ENCODE assay signal across 21 cellular contexts in the genomic region with DNA sequence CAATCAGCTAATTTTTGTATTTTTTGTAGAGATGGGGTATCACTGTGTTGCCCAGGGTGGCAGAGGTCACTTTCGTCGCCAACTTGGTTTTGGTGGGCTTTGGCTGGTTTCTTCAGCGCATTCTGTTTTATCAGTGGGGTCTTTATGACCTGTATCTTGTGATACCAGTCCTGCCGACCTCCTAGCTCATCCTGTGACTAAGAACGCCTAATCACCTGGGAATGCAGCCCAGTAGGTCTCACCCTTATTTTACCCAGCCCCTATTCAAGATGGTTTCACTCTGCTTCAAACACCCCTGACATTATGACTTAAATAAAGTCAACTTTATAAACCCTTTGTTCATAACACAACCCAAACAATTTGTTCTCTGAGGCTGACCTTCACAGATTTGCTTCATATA. TPM values are rescaled to one million over a fixed set of nuclear protein-coding genes. Genes with fewer than 3 reads are reported as not detected.
"Had no signal": no experiment of that assay in that cellular context is flagged by ENCODE, and none has a peak within 500 bp of the region (broad histone marks: within the 10 kb centered on the region; RNA-seq: fewer than 3 reads in every experiment).

No MANE protein-coding gene starts in this region.

- FAIRE-seq: colon had no signal

- H3K9me3 Mint-ChIP-seq: mesothelial cell of epicardium; naive B cell; natural killer cell treated with Interleukin-12 subunit alpha and Interleukin-12 subunit beta and Interleukin-15 and Interleukin-18, amount 100 ng/mL, for 72 hours had no signal

- DNase-seq: dorsolateral prefrontal cortex; effector CD4-positive, alpha-beta T cell; foreskin fibroblast; gastrocnemius medialis; kidney glomerular epithelial cell; left ventricle myocardium superior; lower lobe of right lung; mucosa of descending colon; stimulated activated naive CD4-positive, alpha-beta T cell treated with Interleukin-2 at 50 U/mL for 16 hours; stomach; testis; tibial artery; upper lobe of right lung; uterus had no signal

- H3K36me3 ChIP-seq: gastrocnemius medialis, lower lobe of right lung, neural progenitor cell, stomach, tibial artery, upper lobe of right lung, uterus had no signal

- H3K4me3 Mint-ChIP-seq: mesothelial cell of epicardium; natural killer cell treated with Interleukin-12 subunit alpha and Interleukin-12 subunit beta and Interleukin-15 and Interleukin-18, amount 100 ng/mL, for 72 hours; neural progenitor cell; stimulated activated effector memory CD8-positive, alpha-beta T cell treated with anti-CD3 and anti-CD28 coated beads, Interleukin-12 subunit alpha, Interleukin-12 subunit beta, amount 100 ng/mL, for 72 hours had no signal

- H3K27me3 ChIP-seq: testis, tibial artery, upper lobe of right lung, uterus had no signal

- H3K4me3 ChIP-seq: dorsolateral prefrontal cortex, gastrocnemius medialis, lower lobe of right lung, mucosa of descending colon, neural progenitor cell, stomach, tibial artery, upper lobe of right lung, uterus had no signal

- H3K36me3 Mint-ChIP-seq: mesothelial cell of epicardium; naive B cell; stimulated activated effector memory CD8-positive, alpha-beta T cell treated with anti-CD3 and anti-CD28 coated beads, Interleukin-12 subunit alpha, Interleukin-12 subunit beta, amount 100 ng/mL, for 72 hours had no signal

- H3K27ac Mint-ChIP-seq: mesothelial cell of epicardium; natural killer cell treated with Interleukin-12 subunit alpha and Interleukin-12 subunit beta and Interleukin-15 and Interleukin-18, amount 100 ng/mL, for 72 hours; neural progenitor cell; progenitor cell of endocrine pancreas; stimulated activated effector memory CD8-positive, alpha-beta T cell treated with anti-CD3 and anti-CD28 coated beads, Interleukin-12 subunit alpha, Interleukin-12 subunit beta, amount 100 ng/mL, for 72 hours had no signal

RNA-seq across cellular contexts. Expression of a gene that starts 3.0 kb away (rescaled TPM):
- total RNA-seq: gastrocnemius medialis, upper lobe of right lung had no signal
